ENCODE assay signal across 1 cellular context in genomic region chr11:134253189-134253993, GRCh38.
TF ChIP-seq lines count a peak whose summit lies in the region.

Gene ACAD8 (plus strand): TSS chr11:134253568. CDS start chr11:134253601, 33 bp downstream.
Gene THYN1 (minus strand): TSS chr11:134253352. CDS start chr11:134252882, 470 bp downstream.

TF ChIP-seq in HepG2, 621 proteins besides CTCF, POLR2A, EP300 and RAD21 (continued from another document and continues in another):
- TF ChIP-seq ZBTB4 (CRISPR knock-in tag; IDR thresholded peaks at IDR 0.05; ENCODE audit: borderline replicate concordance) (peak; percentile 26; the same call in 1 of the 2 replicates), SRSF1 (optimal IDR thresholded peaks at IDR 0.05; ENCODE audit: low read depth, low read length) (no peak), ZNF772 (CRISPR knock-in tag; IDR thresholded peaks at IDR 0.05) (peak; percentile 3; the same call in 1 of the 2 replicates), ZNF883 (CRISPR knock-in tag; IDR thresholded peaks at IDR 0.05; ENCODE audit: not compliant biosample characterization) (peak; percentile 63), CBX5 (CRISPR knock-in tag; IDR thresholded peaks at IDR 0.05; ENCODE audit: borderline replicate concordance) (peak; percentile 27; the same call in 1 of the 2 replicates), ZNF432 (CRISPR knock-in tag; IDR thresholded peaks at IDR 0.05; ENCODE audit: borderline replicate concordance) (no peak), CENPT (CRISPR knock-in tag; IDR thresholded peaks at IDR 0.05; ENCODE audit: low read depth) (no peak), HMGA1 (CRISPR knock-in tag; conservative IDR thresholded peaks at IDR 0.05) (no peak), ZNF143 (CRISPR knock-in tag; IDR thresholded peaks at IDR 0.05) (peak; percentile 99), KLF6 (CRISPR knock-in tag; IDR thresholded peaks at IDR 0.05) (peak; percentile 83), ZNF574 (CRISPR knock-in tag; IDR thresholded peaks at IDR 0.05) (peak; percentile 87), ZNF607 (CRISPR knock-in tag; IDR thresholded peaks at IDR 0.05; ENCODE audit: borderline replicate concordance) (no peak; the same call in 1 of the 2 replicates), ZBTB43 (CRISPR knock-in tag; conservative IDR thresholded peaks at IDR 0.05) (no peak), HOXA5 (CRISPR knock-in tag; IDR thresholded peaks at IDR 0.05) (peak; percentile 37; the same call in 1 of the 2 replicates), ZNF251 (CRISPR knock-in tag; IDR thresholded peaks at IDR 0.05) (no peak), LBX2 (CRISPR knock-in tag; IDR thresholded peaks at IDR 0.05; ENCODE audit: borderline replicate concordance) (no peak), ZNF496 (CRISPR knock-in tag; IDR thresholded peaks at IDR 0.05; ENCODE audit: insufficient replicate concordance) (no peak), GATAD1 (CRISPR knock-in tag; IDR thresholded peaks at IDR 0.05) (peak; percentile 91), ZMYM3 (CRISPR knock-in tag; IDR thresholded peaks at IDR 0.05) (no peak), PRDM10 (CRISPR knock-in tag; IDR thresholded peaks at IDR 0.05; ENCODE audit: low read depth) (peak; percentile 50; the same call in 1 of the 2 replicates), CEBPG (CRISPR knock-in tag; IDR thresholded peaks at IDR 0.05) (peak; percentile 23; the same call in 1 of the 2 replicates), PPARG (CRISPR knock-in tag; conservative IDR thresholded peaks at IDR 0.05) (peak; percentile 61), FOXA1 (IDR thresholded peaks at IDR 0.05) (no peak), FOXA1 (CRISPR knock-in tag; IDR thresholded peaks at IDR 0.05) (peak; percentile 30; the same call in 1 of the 2 replicates), ZBTB20 (CRISPR knock-in tag; IDR thresholded peaks at IDR 0.05; ENCODE audit: borderline replicate concordance, low read depth) (no peak), TEF (CRISPR knock-in tag; IDR thresholded peaks at IDR 0.05) (no peak), ZNF619 (CRISPR knock-in tag; IDR thresholded peaks at IDR 0.05) (no peak), HNF1A (IDR thresholded peaks at IDR 0.05; ENCODE audit: low read depth) (no peak), HNF1A (CRISPR knock-in tag; IDR thresholded peaks at IDR 0.05; ENCODE audit: borderline replicate concordance) (peak; percentile 36; the same call in 1 of the 2 replicates), KMT2B (CRISPR knock-in tag; IDR thresholded peaks at IDR 0.05) (peak; percentile 96), GTF3A (CRISPR knock-in tag; conservative IDR thresholded peaks at IDR 0.05) (no peak), SKI (IDR thresholded peaks at IDR 0.05; ENCODE audit: partially characterized antibody) (peak; percentile 50), MLX (CRISPR knock-in tag; IDR thresholded peaks at IDR 0.05) (peak; percentile 22; the same call in 1 of the 2 replicates), ZNF614 (CRISPR knock-in tag; IDR thresholded peaks at IDR 0.05; ENCODE audit: borderline replicate concordance) (peak; percentile 83), FOXP1 (IDR thresholded peaks at IDR 0.05) (no peak), FOXP1 (CRISPR knock-in tag; IDR thresholded peaks at IDR 0.05) (no peak), BCL3 (CRISPR knock-in tag; IDR thresholded peaks at IDR 0.05) (0 out of 2 replicates have a peak, but pooled peaks have one; percentile 49), SYNCRIP (IDR thresholded peaks at IDR 0.05; ENCODE audit: insufficient read depth, low read depth, low read length) (no peak), ZNF367 (CRISPR knock-in tag; IDR thresholded peaks at IDR 0.05; ENCODE audit: borderline replicate concordance) (no peak), ZNF563 (CRISPR knock-in tag; IDR thresholded peaks at IDR 0.05) (peak; percentile 70; the same call in 1 of the 2 replicates)
